32 cellular contexts compared by ENCODE assay signal in genomic region chr3:140225996-140226395, GRCh38.
"Had no signal": no experiment of that assay in that cellular context is flagged by ENCODE, and none has a peak within 500 bp of the region (broad histone marks: within the 10 kb centered on the region; RNA-seq: fewer than 3 reads in every experiment).

No MANE protein-coding gene starts in this region.

- H3K4me3 Mint-ChIP-seq: natural killer cell; nephron; neural progenitor cell; stimulated activated memory B cell treated with anti-CD40 and anti-IgM and Interleukin-4, amounts not matched to agents 10 μg/mL and 1 μg/mL and 100 μg/mL, for 72 hours; stimulated activated naive CD8-positive, alpha-beta T cell treated with anti-CD3 and anti-CD28 coated beads, Interleukin-15, amount 100 ng/mL, for 72 hours; type B pancreatic cell had no signal

- H3K9ac ChIP-seq: neural progenitor cell, parathyroid adenoma had no signal

- H2AFZ ChIP-seq: neural progenitor cell, parathyroid adenoma had no signal

- H3K27me3 ChIP-seq: neural progenitor cell, ovary, right lobe of liver, sigmoid colon, spleen, suprapubic skin, testis, tibial artery, transverse colon, upper lobe of right lung, uterus had no signal

- H3K4me1 ChIP-seq: neural progenitor cell, parathyroid adenoma, psoas muscle, right lobe of liver, spleen, suprapubic skin, testis, tibial artery, transverse colon, upper lobe of right lung, uterus had no signal

- ATAC-seq: natural killer cell; psoas muscle; right cardiac atrium; right lobe of liver; stimulated activated memory B cell treated with anti-CD40 and anti-IgM and Interleukin-4, amounts not matched to agents 10 μg/mL and 1 μg/mL and 100 μg/mL, for 72 hours; stimulated activated naive CD8-positive, alpha-beta T cell treated with anti-CD3 and anti-CD28 coated beads, Interleukin-15, amount 100 ng/mL, for 72 hours; stimulated activated naive CD8-positive, alpha-beta T cell treated with anti-CD3 and anti-CD28 coated beads, Interleukin-15, Interleukin-2, amounts not matched to agents 100 U/mL and 50 U/mL, for 24 hours; upper lobe of right lung had no signal

- DNase-seq: natural killer cell; occipital lobe; ovary; posterior cingulate gyrus; psoas muscle; right cardiac atrium; right lobe of liver; sigmoid colon; spleen; stimulated activated CD4-positive, alpha-beta T cell treated with anti-CD3 and anti-CD28 coated beads, Interleukin-12 subunit alpha, Interleukin-12 subunit beta, amount 100 ng/mL, for 4 hours; stimulated activated CD4-positive, alpha-beta T cell treated with anti-CD3 and anti-CD28 coated beads, Interleukin-1b, Interleukin-23, amount 100 ng/mL, for 48 hours; stimulated activated CD4-positive, alpha-beta T cell treated with anti-CD3 and anti-CD28 coated beads, Interleukin-4, amount 100 ng/mL, for 1 hour; stimulated activated CD4-positive, alpha-beta T cell treated with anti-CD3 and anti-CD28 coated beads, Interleukin-4, amount 100 ng/mL, for 4 hours; stimulated activated CD8-positive, alpha-beta memory T cell treated with anti-CD3 and anti-CD28 coated beads, Interleukin-4, amount 100 ng/mL, for 48 hours; stimulated activated naive CD4-positive, alpha-beta T cell; stimulated activated naive CD8-positive, alpha-beta T cell treated with anti-CD3 and anti-CD28 coated beads, Interleukin-15, amount 100 ng/mL, for 72 hours; stimulated activated naive CD8-positive, alpha-beta T cell treated with anti-CD3 and anti-CD28 coated beads, Interleukin-15, Interleukin-2, amounts not matched to agents 100 U/mL and 50 U/mL, for 24 hours; substantia nigra; testis; tibial artery; transverse colon; upper lobe of right lung; uterus had no signal

- H3K27ac Mint-ChIP-seq: natural killer cell; nephron; neural progenitor cell; progenitor cell of endocrine pancreas; stimulated activated memory B cell treated with anti-CD40 and anti-IgM and Interleukin-4, amounts not matched to agents 10 μg/mL and 1 μg/mL and 100 μg/mL, for 72 hours; stimulated activated naive CD8-positive, alpha-beta T cell treated with anti-CD3 and anti-CD28 coated beads, Interleukin-15, amount 100 ng/mL, for 72 hours; type B pancreatic cell had no signal

- H3K79me2 ChIP-seq: parathyroid adenoma had no signal

- H3K36me3 ChIP-seq: neural progenitor cell, ovary, right lobe of liver, sigmoid colon, spleen, suprapubic skin, tibial artery, transverse colon, upper lobe of right lung, uterus had no signal

- H3K27me3 Mint-ChIP-seq: progenitor cell of endocrine pancreas; stimulated activated memory B cell treated with anti-CD40 and anti-IgM and Interleukin-4, amounts not matched to agents 10 μg/mL and 1 μg/mL and 100 μg/mL, for 72 hours had no signal

- H3K4me1 Mint-ChIP-seq: natural killer cell; nephron; stimulated activated memory B cell treated with anti-CD40 and anti-IgM and Interleukin-4, amounts not matched to agents 10 μg/mL and 1 μg/mL and 100 μg/mL, for 72 hours; stimulated activated naive CD8-positive, alpha-beta T cell treated with anti-CD3 and anti-CD28 coated beads, Interleukin-15, amount 100 ng/mL, for 72 hours had no signal

- H3K4me2 ChIP-seq: neural progenitor cell, smooth muscle cell had no signal

- H3K4me3 ChIP-seq: neural progenitor cell, ovary, psoas muscle, right lobe of liver, sigmoid colon, skin epidermis, smooth muscle cell, spleen, suprapubic skin, testis, tibial artery, transverse colon, upper lobe of right lung, uterus had no signal

- H3K36me3 Mint-ChIP-seq: neural progenitor cell; stimulated activated memory B cell treated with anti-CD40 and anti-IgM and Interleukin-4, amounts not matched to agents 10 μg/mL and 1 μg/mL and 100 μg/mL, for 72 hours; type B pancreatic cell had no signal

- H3K27ac ChIP-seq: neural progenitor cell, ovary, parathyroid adenoma, psoas muscle, right lobe of liver, sigmoid colon, skin epidermis, spleen, suprapubic skin, testis, tibial artery, transverse colon, upper lobe of right lung, uterus had no signal

- H3K9me3 ChIP-seq: psoas muscle, right lobe of liver, sigmoid colon, suprapubic skin, testis, transverse colon, upper lobe of right lung, uterus had no signal
